Comparison of ENCODE assay signal across 8 cellular contexts in the genomic region with DNA sequence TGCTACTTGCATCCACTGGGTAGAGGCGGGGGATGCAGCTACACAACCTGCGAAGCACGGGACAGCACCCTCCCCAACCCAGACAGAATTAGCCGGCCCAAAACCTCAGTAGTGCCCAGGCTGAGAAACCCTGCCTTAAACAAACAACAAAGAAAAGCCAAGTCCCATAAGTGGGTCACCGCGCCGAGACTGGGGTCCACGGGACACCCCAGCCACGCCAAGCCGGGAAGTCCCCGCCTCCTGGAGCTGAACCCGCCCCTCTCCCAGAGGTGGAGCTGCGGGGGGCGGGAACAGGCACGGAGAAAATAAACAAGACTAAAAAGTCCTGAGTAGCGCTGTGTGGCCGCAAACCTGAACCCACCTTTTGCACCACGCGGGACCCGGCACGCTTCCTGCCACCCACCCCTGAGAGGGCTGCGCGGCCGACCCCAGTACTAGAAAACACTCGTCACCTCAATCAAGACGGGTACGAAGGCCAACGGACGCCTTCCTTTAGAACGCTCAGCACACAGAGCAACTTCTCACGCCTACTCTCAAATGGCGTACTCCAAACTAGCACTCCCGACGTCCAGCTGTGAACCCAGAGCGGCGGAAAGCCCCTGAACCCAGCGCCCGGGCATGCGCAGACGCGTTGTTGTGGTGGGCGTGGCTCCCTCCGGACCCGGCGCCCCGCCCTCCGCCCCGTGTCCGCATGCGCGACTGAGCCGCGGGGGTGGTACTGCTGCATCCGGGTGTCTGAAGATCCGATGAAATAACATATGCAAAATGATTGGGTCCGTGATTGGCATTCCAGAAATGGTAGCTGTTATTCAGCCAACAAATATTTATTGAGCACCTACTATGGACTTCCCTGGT. TPM values are rescaled to one million over a fixed set of nuclear protein-coding genes. Genes with fewer than 3 reads are reported as not detected.
DNase-seq lines count a peak whose midpoint lies in the region; ATAC-seq and TF ChIP-seq lines count a peak whose summit lies in the region.
"Not testable (repeated sequence)": the region's sequence is repeated elsewhere in the genome, so short reads cannot be mapped to it uniquely, and the experiment has no call there.

No MANE protein-coding gene starts in this region.

- not testable (repeated sequence) for TF ChIP-seq EP300 in Ishikawa (IDR thresholded peaks at IDR 0.05; ENCODE audit: borderline replicate concordance)

- H3K9ac ChIP-seq in GM23248 = peak overlapping the region; percentile 79

- TF ChIP-seq RAD21 in Ishikawa (IDR thresholded peaks at IDR 0.05; ENCODE audit: low read depth) = not testable (repeated sequence)

- H2AFZ ChIP-seq in GM23248 = peak overlapping the region; percentile 95

- H3K27me3 Mint-ChIP-seq in activated T-cell treated with anti-CD3 and anti-CD28 coated beads, Interleukin-2, amount 50 U/mL, for 4 hours (ENCODE audit: low read depth); naive B cell: not testable (repeated sequence)

- H4K20me1 ChIP-seq in GM23248 (ENCODE audit: insufficient read depth) = not testable (repeated sequence)

- not testable (repeated sequence) for H3K9me3 ChIP-seq in GM23248 (ENCODE audit: low read depth)

- not testable (repeated sequence) for H3K4me1 ChIP-seq in GM23248 (ENCODE audit: insufficient read depth)

- not testable (repeated sequence) for H3K27me3 ChIP-seq in GM23248 (replicated peaks; ENCODE audit: insufficient read depth)

- H3K27ac ChIP-seq in GM23248 (peak overlapping the region; percentile 67), epithelial cell of prostate (peak overlapping the region; percentile 67)

- DNase-seq in DMS153 treated with DMSO at 0.1 percent for 48 hours (lab: John Stamatoyannopoulos, UW; ENCODE audit: unreplicated experiment) (peak; percentile 48), GM23248 (peak; percentile 68), RKO (ENCODE audit: low spot score) (peak; percentile 88), naive B cell (peak; percentile 88)
- DNase-seq in activated T-cell treated with anti-CD3 and anti-CD28 coated beads, Interleukin-2, amount 50 U/mL, for 4 hours = peak; percentile 91
- DNase-seq in epithelial cell of prostate (ENCODE audit: low read depth, low spot score) = not testable (repeated sequence)
- DNase-seq in stimulated activated CD8-positive, alpha-beta memory T cell treated with anti-CD3 and anti-CD28 coated beads, Interleukin-4, amount 100 ng/mL, for 48 hours = peak; percentile 95

- WGBS in GM23248 (ENCODE audit: low coverage in 1 of 2, low lambda C conversion rate in 2 of 2, missing lambda C conversion rate in 2 of 2), 2 experiments = 0 to 1% methylated on average over 21 to 28 of the region's 56 CpGs

- in situ Hi-C loops in GM23248 (cut with MboI) = not testable (repeated sequence)

- peak overlapping the region; percentile 72 for H3K4me3 Mint-ChIP-seq in activated T-cell treated with anti-CD3 and anti-CD28 coated beads, Interleukin-2, amount 50 U/mL, for 4 hours
- peak overlapping the region; percentile 72 to 99 (median 90) for H3K4me3 Mint-ChIP-seq in naive B cell

- H3K4me1 Mint-ChIP-seq in activated T-cell treated with anti-CD3 and anti-CD28 coated beads, Interleukin-2, amount 50 U/mL, for 4 hours (ENCODE audit: low read depth) = peaks cover 13% of the 10 kb centered on the region
- H3K4me1 Mint-ChIP-seq in naive B cell = peaks cover 0 to 33% (median 16%) of the 10 kb centered on the region in 3 donors

- peak overlapping the region; percentile 35 for H3K4me2 ChIP-seq in GM23248 (ENCODE audit: unreplicated experiment)

- not testable (repeated sequence) for H3K9me3 Mint-ChIP-seq in activated T-cell treated with anti-CD3 and anti-CD28 coated beads, Interleukin-2, amount 50 U/mL, for 4 hours; naive B cell

- H3K79me2 ChIP-seq in GM23248 (ENCODE audit: insufficient read depth) = peaks cover 26% of the 10 kb centered on the region

- not testable (repeated sequence) for H3K36me3 ChIP-seq in GM23248 (ENCODE audit: low read depth)

- H3K4me3 ChIP-seq in GM23248 = peak overlapping the region; percentile 66

- peak overlapping the region; percentile 82 to 96 (median 90) for H3K27ac Mint-ChIP-seq in naive B cell

- H3K36me3 Mint-ChIP-seq in activated T-cell treated with anti-CD3 and anti-CD28 coated beads, Interleukin-2, amount 50 U/mL, for 4 hours (ENCODE audit: insufficient read depth); naive B cell: not testable (repeated sequence)

- peak; percentile 80 to 83 for ATAC-seq in activated T-cell treated with anti-CD3 and anti-CD28 coated beads, Interleukin-2, amount 50 U/mL, for 4 hours
- ATAC-seq in naive B cell (ENCODE audit: low read depth in 2 of 2) = peak; percentile 84

- not testable (repeated sequence) for H3K9me2 ChIP-seq in GM23248 (ENCODE audit: insufficient read depth)

- not testable (repeated sequence) for H3F3A ChIP-seq in GM23248 (ENCODE audit: insufficient read depth)

TF ChIP-seq in Ishikawa, 13 proteins besides CTCF, POLR2A, EP300 and RAD21:
- peak; percentile 50 for TF ChIP-seq EGR1 (IDR thresholded peaks at IDR 0.05)

RNA-seq across cellular contexts. Expression of a gene that starts 4.8 kb away (rescaled TPM):
- total RNA-seq in GM23248 (2014; rRNA removed; shearing (Covaris generic)) = 0.25 TPM in 1 of 2 replicates, not detected in the other
- polyA plus RNA-seq in GM23248 (2016; fragmentation: Nextera tagmentation; extraction: Ambion mirVana) = 0.32 and 0.33 TPM in 2 replicates
- not detected for total RNA-seq in activated T-cell treated with anti-CD3 and anti-CD28 coated beads, Interleukin-2, amount 50 U/mL, for 4 hours
- under 1 TPM in 5 of 6 donors, not detected in 1; 0.29 to 0.62 (median 0.39) TPM for polyA plus RNA-seq in naive B cell (ENCODE audit: low read depth in 6 of 6)

RNA-seq across cellular contexts. Expression of a gene that starts 20.3 kb away (rescaled TPM):
- total RNA-seq in GM23248 (2014; rRNA removed; shearing (Covaris generic)) = 138 and 139 TPM in 2 replicates
- polyA plus RNA-seq in GM23248 (2016; fragmentation: Nextera tagmentation; extraction: Ambion mirVana) (86.8 and 113 TPM in 2 replicates), naive B cell (ENCODE audit: low read depth in 6 of 6) (10 to 100 TPM; 34.2 to 78.0 (median 68.9) TPM)
- 10 to 100 TPM; 47.0 to 61.7 (median 53.4) TPM for total RNA-seq in activated T-cell treated with anti-CD3 and anti-CD28 coated beads, Interleukin-2, amount 50 U/mL, for 4 hours

RNA-seq across cellular contexts. Expression of a gene that starts 35.2 kb away (rescaled TPM):
- total RNA-seq in GM23248 (2014; rRNA removed; shearing (Covaris generic)) = 31.7 and 50.3 TPM in 2 replicates
- polyA plus RNA-seq in GM23248 (2016; fragmentation: Nextera tagmentation; extraction: Ambion mirVana) (39.9 and 40.5 TPM in 2 replicates), naive B cell (ENCODE audit: low read depth in 6 of 6) (10 to 100 TPM; 69.2 to 93.1 (median 78.0) TPM)
- 10 to 100 TPM; 46.7 to 54.9 (median 52.2) TPM for total RNA-seq in activated T-cell treated with anti-CD3 and anti-CD28 coated beads, Interleukin-2, amount 50 U/mL, for 4 hours
